In the genomic region with DNA sequence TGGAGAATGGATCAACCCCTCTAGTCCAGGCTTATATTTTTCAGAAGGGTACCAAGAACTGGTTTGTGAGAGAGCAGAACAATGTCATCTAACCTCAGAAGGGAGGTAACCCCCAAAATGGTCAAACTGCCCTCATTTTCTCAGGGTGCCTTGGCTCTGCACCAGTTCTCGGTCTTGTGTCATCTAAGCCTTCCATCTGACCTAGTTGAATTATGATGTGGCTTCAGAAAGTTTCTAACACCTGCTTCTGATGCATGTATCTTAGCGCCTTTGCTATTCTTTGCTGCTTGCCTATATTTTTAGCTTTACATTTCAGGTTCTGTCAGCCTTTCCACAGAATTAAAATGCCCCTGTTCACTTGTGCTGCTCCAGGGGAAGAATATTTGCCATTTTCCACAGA, we compare ENCODE assay signal across 19 cellular contexts.
DNase-seq lines count a peak whose midpoint lies in the region; ATAC-seq and TF ChIP-seq lines count a peak whose summit lies in the region.
"Had no signal": no experiment of that assay in that cellular context is flagged by ENCODE, and none has a peak within 500 bp of the region (broad histone marks: within the 10 kb centered on the region; RNA-seq: fewer than 3 reads in every experiment).

No MANE protein-coding gene starts in this region.

- no peaks in the 10 kb centered on the region for H3K27me3 ChIP-seq in MG63
- H3K27me3 ChIP-seq: right atrium auricular region had no signal

- DNase-seq in GM20000 (ENCODE audit: low spot score) (peak; percentile 39), MG63 (no peak), HuH-7.5 (ENCODE audit: low spot score) (no peak), glutamatergic neuron (no peak)
- no peak for DNase-seq in activated T-cell treated with anti-CD3 and anti-CD28 coated beads, Interleukin-2, amount 50 U/mL, for 1 hour
- DNase-seq: DMS153; heart right ventricle; KG1; left cardiac atrium; naive B cell; NCI-H2029; SIG-M5; stimulated activated CD4-positive, alpha-beta T cell treated with anti-CD3 and anti-CD28 coated beads, Interleukin-4, amount 100 ng/mL, for 24 hours had no signal

- no peak overlapping the region for H3K4me3 ChIP-seq in MG63
- H3K4me3 ChIP-seq: heart right ventricle, right atrium auricular region had no signal

- H3K27me3 Mint-ChIP-seq in glutamatergic neuron (ENCODE audit: unreplicated experiment) = no peaks in the 10 kb centered on the region

- no peak overlapping the region for H3K4me3 Mint-ChIP-seq in glutamatergic neuron (ENCODE audit: unreplicated experiment)
- H3K4me3 Mint-ChIP-seq: activated naive CD8-positive, alpha-beta T cell; naive B cell; stimulated activated naive CD8-positive, alpha-beta T cell treated with anti-CD3 and anti-CD28 coated beads, Interleukin-15, Interleukin-2, amounts not matched to agents 100 ng/mL and 50 ng/mL, for 24 hours had no signal

- H3K27ac Mint-ChIP-seq in glutamatergic neuron (ENCODE audit: unreplicated experiment) = no peak overlapping the region
- H3K27ac Mint-ChIP-seq: activated naive CD8-positive, alpha-beta T cell; naive B cell; stimulated activated naive CD8-positive, alpha-beta T cell treated with anti-CD3 and anti-CD28 coated beads, Interleukin-15, Interleukin-2, amounts not matched to agents 100 ng/mL and 50 ng/mL, for 24 hours had no signal

- H3K36me3 ChIP-seq in MG63 = no peaks in the 10 kb centered on the region
- H3K36me3 ChIP-seq: heart right ventricle, right atrium auricular region had no signal

- peaks cover 6% of the 10 kb centered on the region for H3K4me1 Mint-ChIP-seq in glutamatergic neuron (ENCODE audit: low read depth, unreplicated experiment)
- H3K4me1 Mint-ChIP-seq: naive B cell had no signal

- peak; percentile 94 for ATAC-seq in GM18511 (IDR thresholded peaks at IDR 0.05; ENCODE audit: unreplicated experiment)
- ATAC-seq in HG02870 (IDR thresholded peaks at IDR 0.05; ENCODE audit: unreplicated experiment) = peak; percentile 89
- peak; percentile 90 for ATAC-seq in HG03521 (IDR thresholded peaks at IDR 0.05; ENCODE audit: unreplicated experiment)
- ATAC-seq: heart right ventricle, left cardiac atrium had no signal

- no peaks in the 10 kb centered on the region for H3K9me3 ChIP-seq in MG63
- H3K9me3 ChIP-seq: heart right ventricle, right atrium auricular region had no signal

- H3K36me3 Mint-ChIP-seq in glutamatergic neuron (ENCODE audit: unreplicated experiment) = no peaks in the 10 kb centered on the region
- H3K36me3 Mint-ChIP-seq: activated naive CD8-positive, alpha-beta T cell; naive B cell had no signal

- H3K9me3 Mint-ChIP-seq in glutamatergic neuron (ENCODE audit: unreplicated experiment) = peaks cover 3% of the 10 kb centered on the region
- H3K9me3 Mint-ChIP-seq: stimulated activated naive CD8-positive, alpha-beta T cell treated with anti-CD3 and anti-CD28 coated beads, Interleukin-15, Interleukin-2, amounts not matched to agents 100 ng/mL and 50 ng/mL, for 24 hours had no signal

- TF ChIP-seq CTCF in GM20000 (IDR thresholded peaks at IDR 0.05; ENCODE audit: extremely low read depth, missing control alignments) (no peak), glutamatergic neuron (IDR thresholded peaks at IDR 0.05; ENCODE audit: partially characterized antibody, unreplicated experiment) (no peak)
